10 cellular contexts compared by ENCODE assay signal in the genomic region with DNA sequence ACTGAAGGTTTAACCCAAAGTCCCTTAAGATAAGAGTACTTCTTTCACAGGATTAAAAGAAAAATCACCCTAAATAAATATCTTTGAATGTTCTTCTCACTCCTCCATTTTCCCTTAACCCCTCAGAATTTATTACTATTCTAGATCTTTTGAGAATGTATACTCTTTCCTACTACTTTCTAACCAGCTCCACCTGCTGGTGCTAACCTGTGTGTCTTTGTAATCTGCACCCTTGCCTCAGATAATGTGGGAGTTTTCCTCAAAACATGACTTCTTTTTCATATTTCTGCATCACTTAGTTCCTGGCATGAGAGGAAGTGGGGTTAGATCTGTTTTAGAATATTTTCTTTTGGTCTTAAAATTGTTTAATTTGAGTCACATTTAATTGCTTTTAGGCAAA.
DNase-seq lines count a peak whose midpoint lies in the region; ATAC-seq and TF ChIP-seq lines count a peak whose summit lies in the region.
"Had no signal": no experiment of that assay in that cellular context is flagged by ENCODE, and none has a peak within 500 bp of the region (broad histone marks: within the 10 kb centered on the region; RNA-seq: fewer than 3 reads in every experiment).

No MANE protein-coding gene starts in this region.

- H3K4me1 Mint-ChIP-seq in chondrocyte (ENCODE audit: low read depth) (peaks cover 9% of the 10 kb centered on the region), nephron (no peaks in the 10 kb centered on the region)
- no peaks in the 10 kb centered on the region for H3K4me1 Mint-ChIP-seq in activated T-cell treated with anti-CD3 and anti-CD28 coated beads, Interleukin-2, amount 50 U/mL, for 4 hours (ENCODE audit: low read depth)
- H3K4me1 Mint-ChIP-seq: activated naive CD8-positive, alpha-beta T cell treated with anti-CD3 and anti-CD28 coated beads for 36 hours had no signal

- DNase-seq in GM13977 (ENCODE audit: low spot score) (no peak), NCI-H226 (peak; percentile 25), chondrocyte (ENCODE audit: low spot score) (no peak)
- DNase-seq in activated CD4-positive, alpha-beta T cell treated with anti-CD3 and anti-CD28 coated beads, Interleukin-2, amount 50 U/mL, for 1 hour, result no peak
- DNase-seq in activated T-cell treated with anti-CD3 and anti-CD28 coated beads, Interleukin-2, amount 50 U/mL, for 4 hours, result no peak
- DNase-seq: activated naive CD8-positive, alpha-beta T cell treated with anti-CD3 and anti-CD28 coated beads for 36 hours; left cardiac atrium; stimulated activated CD4-positive, alpha-beta T cell treated with anti-CD3 and anti-CD28 coated beads, Interleukin-4, amount 100 ng/mL, for 1 hour had no signal

- no peak for ATAC-seq in HG02870 (IDR thresholded peaks at IDR 0.05; ENCODE audit: unreplicated experiment)
- no peak for ATAC-seq in activated T-cell treated with anti-CD3 and anti-CD28 coated beads, Interleukin-2, amount 50 U/mL, for 4 hours

- H3K27ac Mint-ChIP-seq in chondrocyte (ENCODE audit: unreplicated experiment) (no peak overlapping the region), nephron (peak overlapping the region; percentile 1 to 60 (median 36))
- H3K27ac Mint-ChIP-seq: activated naive CD8-positive, alpha-beta T cell treated with anti-CD3 and anti-CD28 coated beads for 36 hours had no signal

- H3K9me3 Mint-ChIP-seq in chondrocyte (ENCODE audit: low read depth) (no peaks in the 10 kb centered on the region), nephron (peaks cover 13% of the 10 kb centered on the region)
- peaks cover 14% of the 10 kb centered on the region for H3K9me3 Mint-ChIP-seq in activated T-cell treated with anti-CD3 and anti-CD28 coated beads, Interleukin-2, amount 50 U/mL, for 4 hours

- H3K4me3 Mint-ChIP-seq in chondrocyte (ENCODE audit: unreplicated experiment) (no peak overlapping the region), nephron (no peak overlapping the region)
- H3K4me3 Mint-ChIP-seq in activated T-cell treated with anti-CD3 and anti-CD28 coated beads, Interleukin-2, amount 50 U/mL, for 4 hours, result no peak overlapping the region
- H3K4me3 Mint-ChIP-seq: activated naive CD8-positive, alpha-beta T cell treated with anti-CD3 and anti-CD28 coated beads for 36 hours had no signal

- in situ Hi-C loops in GM13977 (cut with MboI; ENCODE audit: low pct_unique_long_range_greater_than_20kb, low sequenced_read_pairs, unreplicated experiment), result no loop called here

- TF ChIP-seq CTCF in GM13977 (IDR thresholded peaks at IDR 0.05; ENCODE audit: extremely low read depth, insufficient read depth, missing control alignments), result peak; percentile 32
- peak; percentile 74 for TF ChIP-seq CTCF in chondrocyte (IDR thresholded peaks at IDR 0.05)
- peak; percentile 46 to 64 (median 49) for TF ChIP-seq CTCF in nephron (IDR thresholded peaks at IDR 0.05; ENCODE audit: unreplicated experiment in 3 of 3)

- H3K27me3 Mint-ChIP-seq in chondrocyte (ENCODE audit: low read depth) (no peaks in the 10 kb centered on the region), nephron (ENCODE audit: low read depth) (no peaks in the 10 kb centered on the region)
- H3K27me3 Mint-ChIP-seq in activated T-cell treated with anti-CD3 and anti-CD28 coated beads, Interleukin-2, amount 50 U/mL, for 4 hours (ENCODE audit: low read depth), result no peaks in the 10 kb centered on the region
- H3K27me3 Mint-ChIP-seq: activated naive CD8-positive, alpha-beta T cell treated with anti-CD3 and anti-CD28 coated beads for 36 hours had no signal

- H3K36me3 Mint-ChIP-seq in chondrocyte (ENCODE audit: low read depth), result no peaks in the 10 kb centered on the region
- no peaks in the 10 kb centered on the region for H3K36me3 Mint-ChIP-seq in nephron (ENCODE audit: low read depth)
- H3K36me3 Mint-ChIP-seq in activated T-cell treated with anti-CD3 and anti-CD28 coated beads, Interleukin-2, amount 50 U/mL, for 4 hours (ENCODE audit: insufficient read depth), result no peaks in the 10 kb centered on the region
- H3K36me3 Mint-ChIP-seq: activated naive CD8-positive, alpha-beta T cell treated with anti-CD3 and anti-CD28 coated beads for 36 hours had no signal
